Comparison of ENCODE assay signal across 12 cellular contexts in genomic region chr18:36693931-36694661, GRCh38.
DNase-seq lines count a peak whose midpoint lies in the region; ATAC-seq lines count a peak whose summit lies in the region.
"Had no signal": no experiment of that assay in that cellular context is flagged by ENCODE, and none has a peak within 500 bp of the region (broad histone marks: within the 10 kb centered on the region; RNA-seq: fewer than 3 reads in every experiment).

No MANE protein-coding gene starts in this region.

- peak; percentile 90 for DNase-seq in COR-L47 (lab: John Stamatoyannopoulos, UW)
- peak; percentile 71 for DNase-seq in NCI-H1436 treated with DMSO at 0.1 percent for 48 hours (lab: John Stamatoyannopoulos, UW)
- DNase-seq in amniotic epithelial cell (ENCODE audit: low read depth), result peak; percentile 72
- no peak for DNase-seq in mesendoderm
- no peak for DNase-seq in cortex of kidney (lab: John Stamatoyannopoulos, UW)
- DNase-seq: activated naive CD4-positive, alpha-beta T cell treated with Interleukin-2 at 50 U/mL for 16 hours; CD8-positive, alpha-beta memory T cell; stimulated activated CD4-positive, alpha-beta T cell treated with anti-CD3 and anti-CD28 coated beads, Interleukin-4, amount 100 ng/mL, for 1 hour had no signal

- H3K18ac ChIP-seq in mesendoderm (ENCODE audit: low read length), result no peak overlapping the region

- no peak overlapping the region for H3K56ac ChIP-seq in mesendoderm (ENCODE audit: low read length)

- H2BK15ac ChIP-seq in mesendoderm (replicated peaks; ENCODE audit: low read depth), result no peak overlapping the region

- ATAC-seq in HG02970 (IDR thresholded peaks at IDR 0.05; ENCODE audit: low FRiP score, unreplicated experiment) (no peak), GM21360 (IDR thresholded peaks at IDR 0.05; ENCODE audit: unreplicated experiment) (no peak)
- ATAC-seq: esophagus mucosa had no signal

- H3K9ac ChIP-seq in mesendoderm (ENCODE audit: low read length), result no peak overlapping the region

- H3K4me3 ChIP-seq in muscle layer of duodenum (ENCODE audit: low read depth in 1 of 2, low read length in 2 of 2) (peak overlapping the region; percentile 43 to 60), mesendoderm (ENCODE audit: low read length) (no peak overlapping the region)

- peak overlapping the region; percentile 50 for H3K27ac ChIP-seq in muscle layer of duodenum (ENCODE audit: low read length)
- no peak overlapping the region for H3K27ac ChIP-seq in mesendoderm (ENCODE audit: low read depth, low read length)

- no peak overlapping the region for H2BK120ac ChIP-seq in mesendoderm (ENCODE audit: low read depth, low read length)

- H3K4me1 ChIP-seq in muscle layer of duodenum (ENCODE audit: control insufficient read depth in 1 of 2, insufficient read depth in 2 of 2, low read length in 2 of 2) (peaks cover 0 to 17% of the 10 kb centered on the region in 2 donors), mesendoderm (ENCODE audit: control insufficient read depth, low read depth, low read length) (no peaks in the 10 kb centered on the region)

- no peak overlapping the region for H3K23ac ChIP-seq in mesendoderm (ENCODE audit: low read length)

- no peaks in the 10 kb centered on the region for H3K79me1 ChIP-seq in mesendoderm (ENCODE audit: low read length)

- H3K27me3 ChIP-seq in muscle layer of duodenum (ENCODE audit: low read depth, low read length) (no peaks in the 10 kb centered on the region), mesendoderm (ENCODE audit: insufficient read depth, low read length, poor library complexity) (no peaks in the 10 kb centered on the region)

- H2BK5ac ChIP-seq in mesendoderm (ENCODE audit: low read length), result no peak overlapping the region

- no peaks in the 10 kb centered on the region for H3K79me2 ChIP-seq in mesendoderm (ENCODE audit: control insufficient read depth, insufficient read depth, low read length)

- H3K36me3 ChIP-seq in muscle layer of duodenum (ENCODE audit: control insufficient read depth in 1 of 2, insufficient read depth in 2 of 2, low read length in 2 of 2) (no peaks in the 10 kb centered on the region), mesendoderm (ENCODE audit: control insufficient read depth, insufficient read depth, low read length) (no peaks in the 10 kb centered on the region)

- no peak overlapping the region for H3K4me2 ChIP-seq in mesendoderm (ENCODE audit: low read length)

- H4K5ac ChIP-seq in mesendoderm (ENCODE audit: low read length), result no peak overlapping the region

- H2AK5ac ChIP-seq in mesendoderm (ENCODE audit: low read length), result no peak overlapping the region

- H4K8ac ChIP-seq in mesendoderm (ENCODE audit: low read depth, low read length), result no peak overlapping the region

- no peaks in the 10 kb centered on the region for H3K9me3 ChIP-seq in muscle layer of duodenum (ENCODE audit: control insufficient read depth in 1 of 2, low read length in 2 of 2)

- WGBS in mesendoderm (ENCODE audit: extremely low coverage, insufficient coverage, low lambda C conversion rate), result no CpG with 5 or more reads among the region's 15 CpGs

- H3K4ac ChIP-seq in mesendoderm (ENCODE audit: low read depth, low read length), result no peak overlapping the region

Comparison
In these comparisons a context has a peak if more than half of its experiments do, and no peak if none do; other contexts are left out.
1. DNase-seq: peak in COR-L47 (single experiment), NCI-H1436 treated with DMSO at 0.1 percent for 48 hours (single experiment) and amniotic epithelial cell (single experiment); none in mesendoderm (single experiment) and cortex of kidney (single experiment).